Comparison of ENCODE assay signal across 16 cellular contexts in genomic region chr6:73965408-73966145, GRCh38.
DNase-seq lines count a peak whose midpoint lies in the region; ATAC-seq and TF ChIP-seq lines count a peak whose summit lies in the region.
"Had no signal": no experiment of that assay in that cellular context is flagged by ENCODE, and none has a peak within 500 bp of the region (broad histone marks: within the 10 kb centered on the region; RNA-seq: fewer than 3 reads in every experiment).

No MANE protein-coding gene starts in this region.

- H3K36me3 Mint-ChIP-seq in nephron (ENCODE audit: low read depth): no peaks in the 10 kb centered on the region
- no peaks in the 10 kb centered on the region for H3K36me3 Mint-ChIP-seq in stimulated activated memory B cell treated with anti-CD40 and anti-IgM and Interleukin-4, amounts not matched to agents 10 μg/mL and 1 μg/mL and 100 μg/mL, for 72 hours

- H3K9ac ChIP-seq in stomach smooth muscle (ENCODE audit: low read length in 2 of 2): no peak overlapping the region

- H3K27me3 Mint-ChIP-seq in nephron (ENCODE audit: low read depth): no peaks in the 10 kb centered on the region
- H3K27me3 Mint-ChIP-seq in stimulated activated memory B cell treated with anti-CD40 and anti-IgM and Interleukin-4, amounts not matched to agents 10 μg/mL and 1 μg/mL and 100 μg/mL, for 72 hours: no peaks in the 10 kb centered on the region
- H3K27me3 Mint-ChIP-seq: B cell had no signal

- peak overlapping the region in 2 of 3 experiments; percentile 57 to 88 for H3K27ac Mint-ChIP-seq in nephron
- no peak overlapping the region for H3K27ac Mint-ChIP-seq in stimulated activated memory B cell treated with anti-CD40 and anti-IgM and Interleukin-4, amounts not matched to agents 10 μg/mL and 1 μg/mL and 100 μg/mL, for 72 hours
- H3K27ac Mint-ChIP-seq: B cell; CD4-positive, alpha-beta T cell; H9 had no signal

- H3K4me3 Mint-ChIP-seq in nephron: no peak overlapping the region
- H3K4me3 Mint-ChIP-seq in stimulated activated memory B cell treated with anti-CD40 and anti-IgM and Interleukin-4, amounts not matched to agents 10 μg/mL and 1 μg/mL and 100 μg/mL, for 72 hours: no peak overlapping the region
- H3K4me3 Mint-ChIP-seq: B cell; CD4-positive, alpha-beta T cell; H9 had no signal

- H3K4me1 Mint-ChIP-seq in nephron: peaks cover 52% of the 10 kb centered on the region
- no peaks in the 10 kb centered on the region for H3K4me1 Mint-ChIP-seq in stimulated activated memory B cell treated with anti-CD40 and anti-IgM and Interleukin-4, amounts not matched to agents 10 μg/mL and 1 μg/mL and 100 μg/mL, for 72 hours
- H3K4me1 Mint-ChIP-seq: B cell had no signal

- H3K9me3 Mint-ChIP-seq in nephron: peaks cover 9% of the 10 kb centered on the region
- H3K9me3 Mint-ChIP-seq in stimulated activated memory B cell treated with anti-CD40 and anti-IgM and Interleukin-4, amounts not matched to agents 10 μg/mL and 1 μg/mL and 100 μg/mL, for 72 hours: no peaks in the 10 kb centered on the region
- H3K9me3 Mint-ChIP-seq: CD4-positive, alpha-beta T cell; H9 had no signal

- no peak for ATAC-seq in stimulated activated memory B cell treated with anti-CD40 and anti-IgM and Interleukin-4, amounts not matched to agents 10 μg/mL and 1 μg/mL and 100 μg/mL, for 72 hours
- no peak for ATAC-seq in HG02884 (IDR thresholded peaks at IDR 0.05; ENCODE audit: unreplicated experiment)

- no peak overlapping the region for H3K4me3 ChIP-seq in fibroblast of villous mesenchyme (ENCODE audit: low read depth, low read length)
- H3K4me3 ChIP-seq in left ventricle myocardium inferior: no peak overlapping the region
- no peak overlapping the region for H3K4me3 ChIP-seq in stomach smooth muscle (ENCODE audit: low read length in 2 of 2)

- H3K27ac ChIP-seq in left ventricle myocardium inferior (replicated peaks) (peak overlapping the region; percentile 42), stomach smooth muscle (ENCODE audit: low read length) (peak overlapping the region; percentile 37)

- TF ChIP-seq CTCF in fibroblast of villous mesenchyme (IDR thresholded peaks at IDR 0.05; ENCODE audit: insufficient read depth, low read depth, low read length) (no peak), left ventricle myocardium inferior (IDR thresholded peaks at IDR 0.05; ENCODE audit: borderline replicate concordance) (no peak), nephron (IDR thresholded peaks at IDR 0.05; ENCODE audit: unreplicated experiment in 3 of 3) (no peak), GM10266 (IDR thresholded peaks at IDR 0.05; ENCODE audit: control insufficient read depth, insufficient read depth, low read depth, missing control alignments) (no peak)

- no peaks in the 10 kb centered on the region for H3K36me3 ChIP-seq in left ventricle myocardium inferior
- H3K36me3 ChIP-seq in stomach smooth muscle (ENCODE audit: control insufficient read depth in 2 of 2, insufficient read depth in 2 of 2, low read length in 2 of 2): no peaks in the 10 kb centered on the region

- no peaks in the 10 kb centered on the region for H3K4me1 ChIP-seq in left ventricle myocardium inferior
- peaks cover 3% of the 10 kb centered on the region for H3K4me1 ChIP-seq in stomach smooth muscle (ENCODE audit: control insufficient read depth, insufficient read depth, low read length)

- intact Hi-C loops in left ventricle myocardium inferior (cut with micrococcal nuclease): no loop called here

- H3K27me3 ChIP-seq in left ventricle myocardium inferior (ENCODE audit: low read depth) (no peaks in the 10 kb centered on the region), stomach smooth muscle (ENCODE audit: control insufficient read depth in 1 of 2, insufficient read depth in 2 of 2, low read length in 2 of 2) (no peaks in the 10 kb centered on the region)

- peak; percentile 18 for DNase-seq in fibroblast of villous mesenchyme (ENCODE audit: low read depth)
- DNase-seq in left ventricle myocardium inferior: no peak
- no peak for DNase-seq in GM10266 (ENCODE audit: extremely low spot score)
- DNase-seq: C1 segment of cervical spinal cord; CD4-positive, alpha-beta T cell; COR-L47; DMS153; DMS79 treated with DMSO at 0.1 percent for 48 hours; EL; GOT3; H9 had no signal

- H3K9me3 ChIP-seq in left ventricle myocardium inferior (replicated peaks) (peaks cover 4% of the 10 kb centered on the region), stomach smooth muscle (ENCODE audit: control insufficient read depth in 2 of 2, low read length in 2 of 2) (no peaks in the 10 kb centered on the region)
